ENCODE assay signal across 13 cellular contexts in genomic region chr7:148110097-148110868, GRCh38.
DNase-seq lines count a peak whose midpoint lies in the region; ATAC-seq, FAIRE-seq and TF ChIP-seq lines count a peak whose summit lies in the region.
"Had no signal": no experiment of that assay in that cellular context is flagged by ENCODE, and none has a peak within 500 bp of the region (broad histone marks: within the 10 kb centered on the region; RNA-seq: fewer than 3 reads in every experiment).

No MANE protein-coding gene starts in this region.

- BruUV-seq in HepG2 (replicated peaks; lab: Mats Ljungman, UMichigan), result no TSS peak

- no peak overlapping the region for H2BK15ac ChIP-seq in mesenchymal stem cell (ENCODE audit: low read depth, poor library complexity, severe bottlenecking)

- H3K4me3 Mint-ChIP-seq in activated CD4-positive, alpha-beta T cell treated with anti-CD3 and anti-CD28 coated beads, Interleukin-2, amount 10 ng/mL, durations not matched to agents 7 days and 5 days, result no peak overlapping the region
- H3K4me3 Mint-ChIP-seq: B cell had no signal

- H3K9ac ChIP-seq in HepG2 (ENCODE audit: insufficient read depth, low read depth, low read length), result no peak overlapping the region
- no peak overlapping the region for H3K9ac ChIP-seq in mesenchymal stem cell (ENCODE audit: low read length)

- POLR2A ChIA-PET in HepG2 (lab: Yijun Ruan, JAX), result no interaction called here
- POLR2A ChIA-PET in activated CD4-positive, alpha-beta T cell treated with anti-CD3 and anti-CD28 coated beads, Interleukin-2, amount 10 ng/mL, durations not matched to agents 7 days and 5 days (lab: Charles Lee), result no interaction called here

- no peaks in the 10 kb centered on the region for H3K27me3 ChIP-seq in HepG2 (ENCODE audit: control insufficient read depth in 1 of 2, insufficient read depth in 2 of 2, low read length in 2 of 2)
- no peaks in the 10 kb centered on the region for H3K27me3 ChIP-seq in mesenchymal stem cell (ENCODE audit: control insufficient read depth in 1 of 2, insufficient read depth in 1 of 2, low read length in 2 of 2)
- H3K27me3 ChIP-seq: foreskin keratinocyte, MG63, SJSA1 had no signal

- TF ChIP-seq CTCF in VCaP (conservative IDR thresholded peaks at IDR 0.05) (peak; percentile 88), HepG2 (CRISPR knock-in tag; IDR thresholded peaks at IDR 0.05) (peak; percentile 57)

- H3K27ac Mint-ChIP-seq in activated CD4-positive, alpha-beta T cell treated with anti-CD3 and anti-CD28 coated beads, Interleukin-2, amount 10 ng/mL, durations not matched to agents 7 days and 5 days, result no peak overlapping the region
- H3K27ac Mint-ChIP-seq: B cell had no signal

- H4K20me1 ChIP-seq in HepG2 (ENCODE audit: insufficient read depth, low read length), result no peaks in the 10 kb centered on the region

- TF ChIP-seq EP300 in HepG2 (IDR thresholded peaks at IDR 0.05; ENCODE audit: low read depth in 2 of 2, low read length in 2 of 2) (no peak), HepG2 (CRISPR knock-in tag; IDR thresholded peaks at IDR 0.05; ENCODE audit: borderline replicate concordance) (no peak)

- H2AFZ ChIP-seq in HepG2 (ENCODE audit: low read length) (no peak overlapping the region), mesenchymal stem cell (ENCODE audit: low read depth, low read length) (no peak overlapping the region)

- no peak overlapping the region for H3K4me2 ChIP-seq in HepG2 (ENCODE audit: low read depth, low read length)
- no peak overlapping the region for H3K4me2 ChIP-seq in mesenchymal stem cell (ENCODE audit: low read length, poor library complexity, severe bottlenecking)

- H3K9me3 ChIP-seq in HepG2 (ENCODE audit: low read length), result no peaks in the 10 kb centered on the region
- H3K9me3 ChIP-seq in mesenchymal stem cell (ENCODE audit: control insufficient read depth, low read length), result no peaks in the 10 kb centered on the region
- H3K9me3 ChIP-seq: MG63, SJSA1 had no signal

- in situ Hi-C loops in HepG2 (cut with HindIII; ENCODE audit: extremely low pct_ligation_motif_present, low pct_unique_long_range_greater_than_20kb), result no loop called here

- H3K27ac ChIP-seq in VCaP, result no peak overlapping the region
- no peak overlapping the region for H3K27ac ChIP-seq in HepG2 (ENCODE audit: extremely low read length, insufficient read depth, low read length)
- no peak overlapping the region for H3K27ac ChIP-seq in mesenchymal stem cell (ENCODE audit: low read length, poor library complexity, severe bottlenecking)
- H3K27ac ChIP-seq: foreskin keratinocyte, SJSA1 had no signal

- no peaks in the 10 kb centered on the region for H3K79me2 ChIP-seq in HepG2 (ENCODE audit: insufficient read depth, low read length)

- H3K36me3 Mint-ChIP-seq in activated CD4-positive, alpha-beta T cell treated with anti-CD3 and anti-CD28 coated beads, Interleukin-2, amount 10 ng/mL, durations not matched to agents 7 days and 5 days (ENCODE audit: low read depth), result no peaks in the 10 kb centered on the region

- H3K36me3 ChIP-seq in HepG2 (replicated peaks in 1 of 2; ENCODE audit: control insufficient read depth in 1 of 2, insufficient read depth in 2 of 2, low read length in 2 of 2) (no peaks in the 10 kb centered on the region), mesenchymal stem cell (ENCODE audit: control insufficient read depth in 1 of 2, insufficient read depth in 2 of 2, low read depth in 1 of 2, low read length in 2 of 2) (no peaks in the 10 kb centered on the region)
- H3K36me3 ChIP-seq: MG63, SJSA1 had no signal

- H3K9me3 Mint-ChIP-seq in activated CD4-positive, alpha-beta T cell treated with anti-CD3 and anti-CD28 coated beads, Interleukin-2, amount 10 ng/mL, durations not matched to agents 7 days and 5 days, result no peaks in the 10 kb centered on the region

- no peaks in the 10 kb centered on the region for H3K79me1 ChIP-seq in mesenchymal stem cell (replicated peaks; ENCODE audit: low read length, poor library complexity, severe bottlenecking)

- H4K8ac ChIP-seq in mesenchymal stem cell (ENCODE audit: low read length), result no peak overlapping the region

- H3K14ac ChIP-seq in mesenchymal stem cell (ENCODE audit: low read length in 2 of 2), result no peak overlapping the region

- H3K4me1 Mint-ChIP-seq in activated CD4-positive, alpha-beta T cell treated with anti-CD3 and anti-CD28 coated beads, Interleukin-2, amount 10 ng/mL, durations not matched to agents 7 days and 5 days, result no peaks in the 10 kb centered on the region
- H3K4me1 Mint-ChIP-seq: B cell had no signal

- no peak overlapping the region for H2BK120ac ChIP-seq in mesenchymal stem cell (ENCODE audit: low read depth, low read length)

- H3K4me3 ChIP-seq in HepG2 (replicated peaks in 1 of 3; ENCODE audit: insufficient read depth in 1 of 3, low read depth in 2 of 3, low read length in 3 of 3) (no peak overlapping the region), mesenchymal stem cell (ENCODE audit: insufficient read depth in 1 of 2, low read depth in 1 of 2, low read length in 2 of 2) (no peak overlapping the region)
- H3K4me3 ChIP-seq: MG63, SJSA1 had no signal

- intact Hi-C loops in HepG2 (cut with micrococcal nuclease; ENCODE audit: unreplicated experiment), result no loop called here

- peaks cover 3% of the 10 kb centered on the region for H3K27me3 Mint-ChIP-seq in activated CD4-positive, alpha-beta T cell treated with anti-CD3 and anti-CD28 coated beads, Interleukin-2, amount 10 ng/mL, durations not matched to agents 7 days and 5 days

- CTCF ChIA-PET in HepG2 (lab: Yijun Ruan, JAX; ENCODE audit: low intra/inter-chr PET ratio, low total read pairs), result no interaction called here
- CTCF ChIA-PET in activated CD4-positive, alpha-beta T cell treated with anti-CD3 and anti-CD28 coated beads, Interleukin-2, amount 10 ng/mL, durations not matched to agents 7 days and 5 days (lab: Charles Lee), result no interaction called here

- no peak overlapping the region for H4K91ac ChIP-seq in mesenchymal stem cell (ENCODE audit: low read length)

- peak; percentile 53 for FAIRE-seq in HepG2 (lab: Jason Lieb, UNC)

- no peak overlapping the region for H2BK12ac ChIP-seq in mesenchymal stem cell (ENCODE audit: low read length in 2 of 2)

- H3K4me1 ChIP-seq in HepG2 (ENCODE audit: insufficient read depth, low read length) (no peaks in the 10 kb centered on the region), mesenchymal stem cell (ENCODE audit: control insufficient read depth, insufficient read depth, low read depth, low read length) (peaks cover 4% of the 10 kb centered on the region)
- H3K4me1 ChIP-seq: foreskin keratinocyte, SJSA1 had no signal

- no peak overlapping the region for H3K18ac ChIP-seq in mesenchymal stem cell (ENCODE audit: low read depth in 1 of 2, low read length in 2 of 2)

- ATAC-seq in HepG2, result peak; percentile 100
- no peak for ATAC-seq in GM21515 (IDR thresholded peaks at IDR 0.05; ENCODE audit: unreplicated experiment)
- ATAC-seq: foreskin keratinocyte had no signal

- H2AK5ac ChIP-seq in mesenchymal stem cell (ENCODE audit: low read length, severe bottlenecking), result no peak overlapping the region

- no peak for TF ChIP-seq RAD21 in HepG2 (CRISPR knock-in tag; IDR thresholded peaks at IDR 0.05)

- no peak overlapping the region for H2BK5ac ChIP-seq in mesenchymal stem cell (ENCODE audit: low read depth, low read length, poor library complexity, severe bottlenecking)

- TF ChIP-seq POLR2A in HepG2 (IDR thresholded peaks at IDR 0.05; ENCODE audit: insufficient read depth in 1 of 2, low read depth in 2 of 2, low read length in 2 of 2), result no peak

- H3K23ac ChIP-seq in mesenchymal stem cell (ENCODE audit: low read length in 2 of 2), result no peak overlapping the region

- 37% methylated on average over 10 of the region's 13 CpGs for WGBS in HepG2 (ENCODE audit: low lambda C conversion rate)
- WGBS in mesenchymal stem cell, result 60% methylated on average over 10 of the region's 13 CpGs

- no peak overlapping the region for H3K4ac ChIP-seq in mesenchymal stem cell (ENCODE audit: low read depth in 1 of 2, low read length in 2 of 2)

- DNase-seq in COR-L47 (lab: John Stamatoyannopoulos, UW), result peak; percentile 12
- DNase-seq in HK-2 (ENCODE audit: unreplicated experiment), result peak; percentile 9
- DNase-seq in HepG2 (ENCODE audit: low spot score), result peak; percentile 33
- no peak for DNase-seq in mesenchymal stem cell
- DNase-seq in activated CD4-positive, alpha-beta T cell treated with anti-CD3 and anti-CD28 coated beads, Interleukin-2, amount 10 ng/mL, durations not matched to agents 7 days and 5 days, result no peak
- no peak for DNase-seq in activated effector memory CD4-positive, alpha-beta T cell treated with anti-CD3 and anti-CD28 coated beads, Interleukin-2, amount 50 U/mL, for 16 hours
- DNase-seq: activated T-cell treated with anti-CD3 and anti-CD28 coated beads, Interleukin-2, amount 50 U/mL, for 1 hour; foreskin keratinocyte; MG63 had no signal

TF ChIP-seq in HepG2, 621 proteins besides CTCF, POLR2A, EP300 and RAD21:
- TF ChIP-seq NCOA1 (CRISPR knock-in tag; IDR thresholded peaks at IDR 0.05) (no peak), KDM3A (CRISPR knock-in tag; IDR thresholded peaks at IDR 0.05; ENCODE audit: low read depth) (no peak), SRSF1 (optimal IDR thresholded peaks at IDR 0.05; ENCODE audit: low read depth, low read length) (no peak), ZNF484 (CRISPR knock-in tag; IDR thresholded peaks at IDR 0.05; ENCODE audit: borderline replicate concordance, low read depth) (no peak), GATAD2A (CRISPR knock-in tag; IDR thresholded peaks at IDR 0.05) (no peak), PHF5A (CRISPR knock-in tag; IDR thresholded peaks at IDR 0.05; ENCODE audit: low read depth, unreplicated experiment) (no peak), ARHGAP35 (CRISPR knock-in tag; IDR thresholded peaks at IDR 0.05; ENCODE audit: borderline replicate concordance) (no peak), MXD1 (CRISPR knock-in tag; IDR thresholded peaks at IDR 0.05) (no peak)

Comparison
In these comparisons a context has a peak if more than half of its experiments do, and no peak if none do; other contexts are left out.
1. DNase-seq: peak in COR-L47 (single experiment), HK-2 (single experiment) and HepG2 (single experiment); none in mesenchymal stem cell (single experiment), activated CD4-positive, alpha-beta T cell treated with anti-CD3 and anti-CD28 coated beads, Interleukin-2, amount 10 ng/mL, durations not matched to agents 7 days and 5 days (single experiment) and activated effector memory CD4-positive, alpha-beta T cell treated with anti-CD3 and anti-CD28 coated beads, Interleukin-2, amount 50 U/mL, for 16 hours (single experiment).